In genomic region chr6:34656378-34657036, GRCh38 we compare ENCODE assay signal across 9 cellular contexts. TPM values are rescaled to one million over a fixed set of nuclear protein-coding genes. Genes with fewer than 3 reads are reported as not detected.
DNase-seq lines count a peak whose midpoint lies in the region; ATAC-seq, FAIRE-seq and TF ChIP-seq lines count a peak whose summit lies in the region.
"Had no signal": no experiment of that assay in that cellular context is flagged by ENCODE, and none has a peak within 500 bp of the region (broad histone marks: within the 10 kb centered on the region; RNA-seq: fewer than 3 reads in every experiment).

No MANE protein-coding gene starts in this region.

- peak; percentile 89 for FAIRE-seq in GM12892 (lab: Jason Lieb, UNC)

- POLR2A ChIA-PET in naive thymus-derived CD8-positive, alpha-beta T cell (lab: Charles Lee): interaction anchor here (0.7 to 2.9 kb wide), 8 partner anchors 10 to 198 kb away, joined by 3 to 29 read pairs (median 4); partner anchors contain the start of genes ILRUN and SNRPC

- H3K27me3 ChIP-seq in endocrine pancreas (ENCODE audit: control insufficient read depth, insufficient read depth, low read length) (no peaks in the 10 kb centered on the region), H7 (ENCODE audit: control insufficient read depth, insufficient read depth, low read length) (no peaks in the 10 kb centered on the region)

- peaks cover 5 to 29% (median 8%) of the 10 kb centered on the region in 3 donors for H3K36me3 Mint-ChIP-seq in naive thymus-derived CD8-positive, alpha-beta T cell

- TF ChIP-seq POLR2A in GM12892 (IDR thresholded peaks at IDR 0.05; ENCODE audit: low read depth, low read length) (peak; percentile 58), NB4 (IDR thresholded peaks at IDR 0.05; ENCODE audit: extremely low read depth, insufficient read length) (no peak)

- no peak overlapping the region for H3K9ac ChIP-seq in endocrine pancreas (ENCODE audit: control insufficient read depth, insufficient read depth, low read length)

- DNase-seq in A172 (ENCODE audit: low spot score) (peak; percentile 10), GM12892 (ENCODE audit: insufficient read length) (no peak), NB4 (ENCODE audit: low read depth) (peak; percentile 71), T-helper 9 cell (peak; percentile 8), H7 (no peak)
- DNase-seq in naive thymus-derived CD8-positive, alpha-beta T cell: peak in 3 of 10 donors; percentile 13 to 20 (median 17)

- ATAC-seq in HG02571 (IDR thresholded peaks at IDR 0.05; ENCODE audit: unreplicated experiment): peak; percentile 89
- ATAC-seq in naive thymus-derived CD8-positive, alpha-beta T cell: peak; percentile 69 to 71

- H3K4me1 ChIP-seq in endocrine pancreas (ENCODE audit: control insufficient read depth, insufficient read depth, low read length): peaks cover 26% of the 10 kb centered on the region

- no peak for TF ChIP-seq CTCF in NB4 (IDR thresholded peaks at IDR 0.05; ENCODE audit: low read depth, low read length)

- H3K4me3 ChIP-seq in NB4 (ENCODE audit: low read depth, low read length) (no peak overlapping the region), endocrine pancreas (ENCODE audit: control insufficient read depth, insufficient read depth, low read length) (peak overlapping the region; percentile 95), H7 (ENCODE audit: insufficient read depth, low read depth, low read length) (no peak overlapping the region)
- H3K4me3 ChIP-seq: HAP-1 had no signal

- H3K4me3 Mint-ChIP-seq in naive thymus-derived CD8-positive, alpha-beta T cell: peak overlapping the region; percentile 59 to 93 (median 85)

- no peaks in the 10 kb centered on the region for H3K9me3 ChIP-seq in endocrine pancreas (ENCODE audit: control insufficient read depth, low read length)
- H3K9me3 ChIP-seq: HAP-1 had no signal

- peak overlapping the region; percentile 84 to 96 (median 90) for H3K27ac Mint-ChIP-seq in naive thymus-derived CD8-positive, alpha-beta T cell

- H3K9me3 Mint-ChIP-seq in naive thymus-derived CD8-positive, alpha-beta T cell: no peaks in the 10 kb centered on the region

- peaks cover 19 to 60% (median 42%) of the 10 kb centered on the region in 4 donors for H3K4me1 Mint-ChIP-seq in naive thymus-derived CD8-positive, alpha-beta T cell

- H3K36me3 ChIP-seq in endocrine pancreas (ENCODE audit: control insufficient read depth, insufficient read depth, low read length): no peaks in the 10 kb centered on the region
- H3K36me3 ChIP-seq in H7 (replicated peaks; ENCODE audit: control insufficient read depth, insufficient read depth, low read length): no peaks in the 10 kb centered on the region

- no peaks in the 10 kb centered on the region for H3K27me3 Mint-ChIP-seq in naive thymus-derived CD8-positive, alpha-beta T cell

RNA-seq across cellular contexts. Expression of gene ILRUN, which starts 40.1 kb away (rescaled TPM):
- total RNA-seq in A172 (2014; rRNA removed; shearing (Covaris generic)): 37.8 and 40.5 TPM in 2 replicates
- polyA plus RNA-seq in GM12892 (2012; ENCODE audit: missing spikeins): 49.9 TPM
- total RNA-seq in naive thymus-derived CD8-positive, alpha-beta T cell: 10 to 100 TPM; 60.7 to 61.8 TPM
- polyA plus RNA-seq in naive thymus-derived CD8-positive, alpha-beta T cell: 10 to 100 TPM; 10.5 to 14.5 (median 11.7) TPM
- total RNA-seq in H7 (2014; rRNA removed; shearing (Covaris generic)): 42.2 and 50.4 TPM in 2 replicates

Comparison
In these comparisons a context has a peak if more than half of its experiments do, and no peak if none do; other contexts are left out.
1. DNase-seq: peak in A172 (single experiment), NB4 (single experiment) and T-helper 9 cell (single experiment); none in GM12892 (single experiment) and H7 (single experiment).